In the genomic region with DNA sequence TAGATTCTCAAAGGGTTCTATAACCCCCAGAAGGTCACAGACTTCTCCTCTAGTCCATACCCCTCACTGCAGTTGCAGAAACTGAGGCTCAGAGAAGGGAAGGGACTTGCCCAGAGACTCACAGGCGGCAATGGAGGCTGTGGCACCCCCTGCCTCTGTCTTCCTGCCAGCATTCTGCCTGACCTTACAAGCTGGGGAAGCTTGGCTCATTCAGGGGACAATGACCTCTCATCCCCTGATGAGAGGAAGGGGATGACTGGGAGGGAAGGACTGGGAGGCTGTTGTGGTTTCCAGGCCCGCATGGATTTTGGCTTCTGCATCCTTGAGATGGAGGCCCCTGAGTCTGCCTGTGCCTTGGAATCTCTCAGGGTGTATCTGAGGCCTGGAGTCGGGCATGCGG, we compare ENCODE assay signal across 15 cellular contexts. TPM values are rescaled to one million over a fixed set of nuclear protein-coding genes. Genes with fewer than 3 reads are reported as not detected.
DNase-seq lines count a peak whose midpoint lies in the region; ATAC-seq and TF ChIP-seq lines count a peak whose summit lies in the region.
"Had no signal": no experiment of that assay in that cellular context is flagged by ENCODE, and none has a peak within 500 bp of the region (broad histone marks: within the 10 kb centered on the region; RNA-seq: fewer than 3 reads in every experiment).

No MANE protein-coding gene starts in this region.

- H3K4me1 ChIP-seq in heart right ventricle (peaks cover 65 to 100% (median 99%) of the 10 kb centered on the region in 9 donors), right cardiac atrium (ENCODE audit: control insufficient read depth, insufficient read depth, low read length) (peaks cover 65% of the 10 kb centered on the region), psoas muscle (peaks cover 93% of the 10 kb centered on the region), vagina (peaks cover 99% of the 10 kb centered on the region), gastrocnemius medialis (peaks cover 85 to 86% of the 10 kb centered on the region in 2 donors)

- no peak for DNase-seq in heart right ventricle
- DNase-seq in left cardiac atrium: no peak
- DNase-seq in right cardiac atrium: peak; percentile 2 to 42 (median 19)
- DNase-seq in psoas muscle: no peak
- no peak for DNase-seq in vagina (ENCODE audit: extremely low spot score in 2 of 2)
- no peak for DNase-seq in activated CD8-positive, alpha-beta memory T cell treated with anti-CD3 and anti-CD28 coated beads, Interleukin-2, amount 10 ng/mL, durations not matched to agents 7 days and 5 days
- no peak for DNase-seq in gastrocnemius medialis
- DNase-seq: activated CD4-positive, alpha-beta T cell treated with anti-CD3 and anti-CD28 coated beads, Interleukin-2, amount 10 ng/mL, durations not matched to agents 24 days and 14 days; activated naive CD8-positive, alpha-beta T cell treated with anti-CD3 and anti-CD28 coated beads, Interleukin-2, amount 50 U/mL, for 24 hours; activated T-cell treated with anti-CD3 and anti-CD28 coated beads, Interleukin-2, amount 50 U/mL, for 24 hours; NCI-H2107; stimulated activated CD4-positive, alpha-beta T cell treated with anti-CD3 and anti-CD28 coated beads, Interleukin-15, amount 100 ng/mL, for 24 hours had no signal

- H3K27ac Mint-ChIP-seq in activated CD8-positive, alpha-beta memory T cell treated with anti-CD3 and anti-CD28 coated beads, Interleukin-2, amount 10 ng/mL, durations not matched to agents 7 days and 5 days: no peak overlapping the region
- H3K27ac Mint-ChIP-seq: activated CD4-positive, alpha-beta T cell treated with anti-CD3 and anti-CD28 coated beads, Interleukin-2, amount 10 ng/mL, durations not matched to agents 24 days and 14 days; activated naive CD8-positive, alpha-beta T cell treated with anti-CD3 and anti-CD28 coated beads, Interleukin-2, amount 50 U/mL, for 24 hours; activated T-cell treated with anti-CD3 and anti-CD28 coated beads, Interleukin-2, amount 50 U/mL, for 24 hours; T-helper 2 cell treated with Interferon-gamma antibody and Interleukin-4, amounts not matched to agents 5 μg/mL and 100 μg/mL, for 36 hours had no signal

- no peaks in the 10 kb centered on the region for H3K27me3 Mint-ChIP-seq in activated CD8-positive, alpha-beta memory T cell treated with anti-CD3 and anti-CD28 coated beads, Interleukin-2, amount 10 ng/mL, durations not matched to agents 7 days and 5 days
- H3K27me3 Mint-ChIP-seq: activated CD4-positive, alpha-beta T cell treated with anti-CD3 and anti-CD28 coated beads, Interleukin-2, amount 10 ng/mL, durations not matched to agents 24 days and 14 days; activated naive CD8-positive, alpha-beta T cell treated with anti-CD3 and anti-CD28 coated beads, Interleukin-2, amount 50 U/mL, for 24 hours; activated T-cell treated with anti-CD3 and anti-CD28 coated beads, Interleukin-2, amount 50 U/mL, for 24 hours had no signal

- intact Hi-C loops in heart right ventricle (cut with DNase I) (no loop called here), left cardiac atrium (cut with DNase I) (no loop called here), right cardiac atrium (cut with DNase I) (no loop called here), psoas muscle (cut with DNase I) (no loop called here), vagina (cut with DNase I) (no loop called here), gastrocnemius medialis (cut with DNase I; ENCODE audit: low total_unique reads) (no loop called here)

- ATAC-seq in heart right ventricle (no peak), left cardiac atrium (no peak), right cardiac atrium (no peak), psoas muscle (no peak), HG02885 (IDR thresholded peaks at IDR 0.05; ENCODE audit: poor library complexity, unreplicated experiment) (no peak), gastrocnemius medialis (no peak)
- no peak for ATAC-seq in activated CD8-positive, alpha-beta memory T cell treated with anti-CD3 and anti-CD28 coated beads, Interleukin-2, amount 10 ng/mL, durations not matched to agents 7 days and 5 days
- ATAC-seq: A549; activated naive CD8-positive, alpha-beta T cell treated with anti-CD3 and anti-CD28 coated beads, Interleukin-2, amount 50 U/mL, for 24 hours had no signal

- H3K27me3 ChIP-seq in heart right ventricle (no peaks in the 10 kb centered on the region), right cardiac atrium (ENCODE audit: control insufficient read depth, insufficient read depth) (no peaks in the 10 kb centered on the region), psoas muscle (ENCODE audit: insufficient read depth in 3 of 3, low read length in 2 of 3) (no peaks in the 10 kb centered on the region), vagina (no peaks in the 10 kb centered on the region), gastrocnemius medialis (no peaks in the 10 kb centered on the region)

- H3K4me1 Mint-ChIP-seq in activated CD8-positive, alpha-beta memory T cell treated with anti-CD3 and anti-CD28 coated beads, Interleukin-2, amount 10 ng/mL, durations not matched to agents 7 days and 5 days: no peaks in the 10 kb centered on the region
- H3K4me1 Mint-ChIP-seq: activated CD4-positive, alpha-beta T cell treated with anti-CD3 and anti-CD28 coated beads, Interleukin-2, amount 10 ng/mL, durations not matched to agents 24 days and 14 days; activated naive CD8-positive, alpha-beta T cell treated with anti-CD3 and anti-CD28 coated beads, Interleukin-2, amount 50 U/mL, for 24 hours had no signal

- no peaks in the 10 kb centered on the region for H3K36me3 Mint-ChIP-seq in activated CD8-positive, alpha-beta memory T cell treated with anti-CD3 and anti-CD28 coated beads, Interleukin-2, amount 10 ng/mL, durations not matched to agents 7 days and 5 days

- in situ Hi-C loops in gastrocnemius medialis (cut with MboI; ENCODE audit: low sequenced_read_pairs in 4 of 4): no loop called here

- H3K36me3 ChIP-seq in heart right ventricle (peaks cover 0 to 5% (median 0%) of the 10 kb centered on the region in 9 donors), psoas muscle (ENCODE audit: insufficient read depth in 1 of 2, low read depth in 1 of 2) (no peaks in the 10 kb centered on the region), vagina (no peaks in the 10 kb centered on the region), gastrocnemius medialis (no peaks in the 10 kb centered on the region)

- CTCF ChIA-PET in activated CD8-positive, alpha-beta memory T cell treated with anti-CD3 and anti-CD28 coated beads, Interleukin-2, amount 10 ng/mL, durations not matched to agents 7 days and 5 days (lab: Charles Lee): interaction anchor here (1.0 kb wide), 1 partner anchor 36 kb away, joined by 3 read pairs; no protein-coding TSS in a partner anchor

- TF ChIP-seq CTCF in heart right ventricle (IDR thresholded peaks at IDR 0.05) (no peak), psoas muscle (IDR thresholded peaks at IDR 0.05) (no peak), vagina (IDR thresholded peaks at IDR 0.05) (no peak), gastrocnemius medialis (IDR thresholded peaks at IDR 0.05 in 4 of 5, conservative IDR thresholded peaks at IDR 0.05 in 1 of 5) (no peak)

- TF ChIP-seq POLR2A in vagina (IDR thresholded peaks at IDR 0.05): no peak
- TF ChIP-seq POLR2A in gastrocnemius medialis (IDR thresholded peaks at IDR 0.05): no peak

- no peaks in the 10 kb centered on the region for H3K9me3 ChIP-seq in heart right ventricle
- no peaks in the 10 kb centered on the region for H3K9me3 ChIP-seq in right cardiac atrium (ENCODE audit: control insufficient read depth, low read length)
- no peaks in the 10 kb centered on the region for H3K9me3 ChIP-seq in psoas muscle
- H3K9me3 ChIP-seq in vagina: no peaks in the 10 kb centered on the region
- no peaks in the 10 kb centered on the region for H3K9me3 ChIP-seq in gastrocnemius medialis
- H3K9me3 ChIP-seq: A549 had no signal

- H3K4me3 Mint-ChIP-seq in activated CD8-positive, alpha-beta memory T cell treated with anti-CD3 and anti-CD28 coated beads, Interleukin-2, amount 10 ng/mL, durations not matched to agents 7 days and 5 days: no peak overlapping the region
- H3K4me3 Mint-ChIP-seq: activated CD4-positive, alpha-beta T cell treated with anti-CD3 and anti-CD28 coated beads, Interleukin-2, amount 10 ng/mL, durations not matched to agents 24 days and 14 days; activated naive CD8-positive, alpha-beta T cell treated with anti-CD3 and anti-CD28 coated beads, Interleukin-2, amount 50 U/mL, for 24 hours; activated T-cell treated with anti-CD3 and anti-CD28 coated beads, Interleukin-2, amount 50 U/mL, for 24 hours; T-helper 2 cell treated with Interferon-gamma antibody and Interleukin-4, amounts not matched to agents 5 μg/mL and 100 μg/mL, for 36 hours had no signal

- WGBS in heart right ventricle, 2 donors: 50 to 52% methylated on average over 4 of the region's 4 CpGs
- 39% methylated on average over 4 of the region's 4 CpGs for WGBS in right cardiac atrium
- WGBS in psoas muscle, 3 donors: 64 to 73% (median 69%) methylated on average over 4 of the region's 4 CpGs

- H3K9me3 Mint-ChIP-seq in activated CD8-positive, alpha-beta memory T cell treated with anti-CD3 and anti-CD28 coated beads, Interleukin-2, amount 10 ng/mL, durations not matched to agents 7 days and 5 days (ENCODE audit: low read depth): no peaks in the 10 kb centered on the region
- H3K9me3 Mint-ChIP-seq: activated CD4-positive, alpha-beta T cell treated with anti-CD3 and anti-CD28 coated beads, Interleukin-2, amount 10 ng/mL, durations not matched to agents 24 days and 14 days; activated naive CD8-positive, alpha-beta T cell treated with anti-CD3 and anti-CD28 coated beads, Interleukin-2, amount 50 U/mL, for 24 hours; activated T-cell treated with anti-CD3 and anti-CD28 coated beads, Interleukin-2, amount 50 U/mL, for 24 hours; T-helper 2 cell treated with Interferon-gamma antibody and Interleukin-4, amounts not matched to agents 5 μg/mL and 100 μg/mL, for 36 hours had no signal

- H3K4me3 ChIP-seq in heart right ventricle (no peak overlapping the region), right cardiac atrium (ENCODE audit: low read length) (no peak overlapping the region), psoas muscle (no peak overlapping the region), vagina (no peak overlapping the region), gastrocnemius medialis (no peak overlapping the region)
- H3K4me3 ChIP-seq: A549 had no signal

- peak overlapping the region in 7 of 10 donors; percentile 78 to 93 (median 88) for H3K27ac ChIP-seq in heart right ventricle
- peak overlapping the region; percentile 14 for H3K27ac ChIP-seq in right cardiac atrium (ENCODE audit: low read length)
- peak overlapping the region; percentile 86 for H3K27ac ChIP-seq in psoas muscle
- peak overlapping the region; percentile 89 for H3K27ac ChIP-seq in vagina
- H3K27ac ChIP-seq in gastrocnemius medialis: peak overlapping the region in 2 of 4 donors; percentile 15 to 90

RNA-seq across cellular contexts. Expression of a gene that starts 0.9 kb away (rescaled TPM):
- total RNA-seq in heart right ventricle: 10 to 100 TPM; 50.3 to 86.1 (median 61.5) TPM
- polyA plus RNA-seq in heart right ventricle: 10 to 100 TPM; 14.8 to 15.9 TPM
- 10 to 100 TPM; 59.3 to 71.2 TPM for total RNA-seq in left cardiac atrium
- total RNA-seq in right cardiac atrium: 10 to 100 TPM; 53.1 to 67.8 (median 58.7) TPM
- polyA plus RNA-seq in right cardiac atrium: 45.9 TPM
- 10 to 100 TPM; 30.1 to 40.2 (median 36.6) TPM for total RNA-seq in psoas muscle
- 10 to 100 TPM; 11.0 to 22.5 (median 13.2) TPM for polyA plus RNA-seq in psoas muscle
- total RNA-seq in vagina: 73.9 TPM
- under 1 TPM; 0.58 to 0.68 TPM for total RNA-seq in activated CD8-positive, alpha-beta memory T cell treated with anti-CD3 and anti-CD28 coated beads, Interleukin-2, amount 10 ng/mL, durations not matched to agents 7 days and 5 days
- total RNA-seq in gastrocnemius medialis: 10 to 100 TPM; 36.1 to 70.5 (median 50.5) TPM

RNA-seq across cellular contexts. Expression of a gene that starts 59.3 kb away (rescaled TPM):
- total RNA-seq in heart right ventricle: 1,000 to 10,000 TPM in 9 of 10 donors, 100 to 1,000 TPM in 1; 984 to 1,344 (median 1,239) TPM
- polyA plus RNA-seq in heart right ventricle: 1,000 to 10,000 TPM; 1,373 to 4,233 TPM
- total RNA-seq in left cardiac atrium: 1,000 to 10,000 TPM; 1,239 to 1,275 TPM
- 1,000 to 10,000 TPM; 1,254 to 1,552 (median 1,386) TPM for total RNA-seq in right cardiac atrium
- polyA plus RNA-seq in right cardiac atrium: 1,870 TPM
- total RNA-seq in psoas muscle: 1,000 to 10,000 TPM in 3 of 4 donors, 100 to 1,000 TPM in 1; 977 to 1,443 (median 1,285) TPM
- polyA plus RNA-seq in psoas muscle: 1,000 to 10,000 TPM; 1,999 to 3,049 (median 2,406) TPM
- 3,194 TPM for total RNA-seq in vagina
- 1,000 to 10,000 TPM; 1,980 to 2,218 TPM for total RNA-seq in activated CD8-positive, alpha-beta memory T cell treated with anti-CD3 and anti-CD28 coated beads, Interleukin-2, amount 10 ng/mL, durations not matched to agents 7 days and 5 days
- total RNA-seq in gastrocnemius medialis: 1,000 to 10,000 TPM; 1,865 to 2,215 (median 2,024) TPM

Comparison
In these comparisons a context has a peak if more than half of its experiments do, and no peak if none do; other contexts are left out.
1. DNase-seq: peak in right cardiac atrium (3 of 3); none in heart right ventricle (0 of 2), left cardiac atrium (single experiment), psoas muscle (0 of 2), vagina (0 of 2), activated CD8-positive, alpha-beta memory T cell treated with anti-CD3 and anti-CD28 coated beads, Interleukin-2, amount 10 ng/mL, durations not matched to agents 7 days and 5 days (single experiment) and gastrocnemius medialis (0 of 2).
2. RNA of a gene that starts 0.9 kb away (total RNA-seq): 73.9 TPM in vagina (single experiment), 59.3 to 71.2 TPM in left cardiac atrium, 50.3 to 86.1 TPM in heart right ventricle, 53.1 to 67.8 TPM in right cardiac atrium, 36.1 to 70.5 TPM in gastrocnemius medialis and 30.1 to 40.2 TPM in psoas muscle; 0.58 to 0.68 TPM in activated CD8-positive, alpha-beta memory T cell treated with anti-CD3 and anti-CD28 coated beads, Interleukin-2, amount 10 ng/mL, durations not matched to agents 7 days and 5 days; every median in the first group is over 10 times any median in the second.